In the genomic region with DNA sequence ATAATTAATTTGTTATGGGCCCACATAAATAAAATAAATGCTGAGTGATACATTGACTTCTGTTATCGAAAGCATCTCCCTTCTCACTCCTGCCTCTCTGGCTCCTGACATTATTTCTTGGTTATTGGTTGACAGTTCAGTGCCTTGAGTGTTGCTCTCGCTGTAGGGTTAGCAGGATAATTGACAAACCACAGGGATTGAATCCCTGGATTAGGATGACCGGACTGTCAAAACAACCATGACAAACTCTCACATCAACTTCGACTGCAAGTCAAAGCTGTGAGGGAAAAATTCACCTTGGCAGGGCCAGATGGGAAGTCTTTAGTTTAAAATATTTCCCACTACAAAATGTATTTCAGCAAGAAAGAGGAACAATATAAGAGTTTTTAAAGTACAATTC, we compare ENCODE assay signal across 29 cellular contexts.
A peak's percentile ranks its signal among the peaks of the same experiment; 100 is the strongest.
DNase-seq lines count a peak whose midpoint lies in the region; TF ChIP-seq lines count a peak whose summit lies in the region.
"Had no signal": no experiment of that assay in that cellular context is flagged by ENCODE, and none has a peak within 500 bp of the region (broad histone marks: within the 10 kb centered on the region; RNA-seq: fewer than 3 reads in every experiment).

No MANE protein-coding gene starts in this region.

- H3K36me3 ChIP-seq in neural cell (ENCODE audit: insufficient read depth, low read length) = no peaks in the 10 kb centered on the region
- H3K36me3 ChIP-seq: BE2C; BLaER1; BLaER1 treated with 17β-estradiol and CSF1 and Interleukin-3, amounts not matched to agents 10 nM and 100 nM had no signal

- H3K4me2 ChIP-seq in neural cell (ENCODE audit: low read length) = no peak overlapping the region
- H3K4me2 ChIP-seq: A549; BLaER1; BLaER1 treated with 17β-estradiol and CSF1 and Interleukin-3, amounts not matched to agents 10 nM and 100 nM had no signal

- H2AFZ ChIP-seq in neural cell (ENCODE audit: low read depth, low read length) = no peak overlapping the region

- no peaks in the 10 kb centered on the region for H4K20me1 ChIP-seq in neural cell (ENCODE audit: insufficient read depth)
- H4K20me1 ChIP-seq: BLaER1; BLaER1 treated with 17β-estradiol and CSF1 and Interleukin-3, amounts not matched to agents 10 nM and 100 nM had no signal

- H3K9ac ChIP-seq in neural cell (ENCODE audit: low read length) = no peak overlapping the region
- H3K9ac ChIP-seq: BLaER1; BLaER1 treated with 17β-estradiol and CSF1 and Interleukin-3, amounts not matched to agents 10 nM and 100 nM had no signal

- TF ChIP-seq RAD21 in neural cell (conservative IDR thresholded peaks at IDR 0.05) = no peak

- peak; percentile 87 for TF ChIP-seq EP300 in neural cell (conservative IDR thresholded peaks at IDR 0.05; ENCODE audit: poor library complexity, severe bottlenecking)

- H3F3A ChIP-seq in neural cell (ENCODE audit: insufficient read depth, low read length, poor library complexity, severe bottlenecking) = no peaks in the 10 kb centered on the region

- no peak overlapping the region for H3K4me3 ChIP-seq in neural cell (ENCODE audit: low read length)
- H3K4me3 ChIP-seq: A549; BLaER1; BLaER1 treated with 17β-estradiol and CSF1 and Interleukin-3, amounts not matched to agents 10 nM and 100 nM had no signal

- H3K9me3 ChIP-seq in neural cell (ENCODE audit: low read length) = no peaks in the 10 kb centered on the region
- H3K9me3 ChIP-seq: A549; BE2C; BLaER1; BLaER1 treated with 17β-estradiol and CSF1 and Interleukin-3, amounts not matched to agents 10 nM and 100 nM; Caco-2 had no signal

- no peak overlapping the region for H3K27ac ChIP-seq in neural cell (ENCODE audit: low read length)
- H3K27ac ChIP-seq: 22Rv1; A549; BLaER1; BLaER1 treated with 17β-estradiol and CSF1 and Interleukin-3, amounts not matched to agents 10 nM and 100 nM; C4-2B had no signal

- peak; percentile 26 for DNase-seq in SK-N-DZ (ENCODE audit: low spot score)
- no peak for DNase-seq in midbrain (lab: John Stamatoyannopoulos, UW)
- DNase-seq in NCI-H2227 treated with DMSO at 0.1 percent for 48 hours (lab: John Stamatoyannopoulos, UW) = no peak
- DNase-seq: 8988T; ACHN; AML-193; BE2C; C1 segment of cervical spinal cord; Caco-2; Calu3; CD4-positive, alpha-beta memory T cell; CD4-positive, alpha-beta T cell; CD4-positive, CD25-positive, alpha-beta regulatory T cell; CD8-positive, alpha-beta memory T cell; CD8-positive, alpha-beta T cell; COR-L47; DMS 273 treated with DMSO at 0.1 percent for 48 hours; DMS153; DMS53; DMS79; DMS79 treated with DMSO at 0.1 percent for 48 hours; DND-41; EL had no signal

- H3K79me2 ChIP-seq in neural cell (replicated peaks; ENCODE audit: insufficient read depth, low read length) = no peaks in the 10 kb centered on the region

- no peak for TF ChIP-seq CTCF in neural cell (IDR thresholded peaks at IDR 0.05; ENCODE audit: poor library complexity, severe bottlenecking)

- H3K9me2 ChIP-seq in neural cell (ENCODE audit: insufficient read depth, low read length) = no peaks in the 10 kb centered on the region

- no peaks in the 10 kb centered on the region for H3K27me3 ChIP-seq in neural cell (ENCODE audit: insufficient read depth, low read depth, low read length)
- H3K27me3 ChIP-seq: BE2C; BLaER1; BLaER1 treated with 17β-estradiol and CSF1 and Interleukin-3, amounts not matched to agents 10 nM and 100 nM had no signal

TF ChIP-seq in neural cell, 6 proteins besides CTCF, POLR2A, EP300 and RAD21:
- TF ChIP-seq TAF1 (IDR thresholded peaks at IDR 0.05; ENCODE audit: low read depth) = no peak
- TF ChIP-seq EZH2 (IDR thresholded peaks at IDR 0.05; ENCODE audit: borderline replicate concordance, insufficient read depth, low read length, poor library complexity, severe bottlenecking) = no peak
- no peak for TF ChIP-seq SMC3 (conservative IDR thresholded peaks at IDR 0.05; ENCODE audit: poor library complexity)
- TF ChIP-seq, protein P1, sequence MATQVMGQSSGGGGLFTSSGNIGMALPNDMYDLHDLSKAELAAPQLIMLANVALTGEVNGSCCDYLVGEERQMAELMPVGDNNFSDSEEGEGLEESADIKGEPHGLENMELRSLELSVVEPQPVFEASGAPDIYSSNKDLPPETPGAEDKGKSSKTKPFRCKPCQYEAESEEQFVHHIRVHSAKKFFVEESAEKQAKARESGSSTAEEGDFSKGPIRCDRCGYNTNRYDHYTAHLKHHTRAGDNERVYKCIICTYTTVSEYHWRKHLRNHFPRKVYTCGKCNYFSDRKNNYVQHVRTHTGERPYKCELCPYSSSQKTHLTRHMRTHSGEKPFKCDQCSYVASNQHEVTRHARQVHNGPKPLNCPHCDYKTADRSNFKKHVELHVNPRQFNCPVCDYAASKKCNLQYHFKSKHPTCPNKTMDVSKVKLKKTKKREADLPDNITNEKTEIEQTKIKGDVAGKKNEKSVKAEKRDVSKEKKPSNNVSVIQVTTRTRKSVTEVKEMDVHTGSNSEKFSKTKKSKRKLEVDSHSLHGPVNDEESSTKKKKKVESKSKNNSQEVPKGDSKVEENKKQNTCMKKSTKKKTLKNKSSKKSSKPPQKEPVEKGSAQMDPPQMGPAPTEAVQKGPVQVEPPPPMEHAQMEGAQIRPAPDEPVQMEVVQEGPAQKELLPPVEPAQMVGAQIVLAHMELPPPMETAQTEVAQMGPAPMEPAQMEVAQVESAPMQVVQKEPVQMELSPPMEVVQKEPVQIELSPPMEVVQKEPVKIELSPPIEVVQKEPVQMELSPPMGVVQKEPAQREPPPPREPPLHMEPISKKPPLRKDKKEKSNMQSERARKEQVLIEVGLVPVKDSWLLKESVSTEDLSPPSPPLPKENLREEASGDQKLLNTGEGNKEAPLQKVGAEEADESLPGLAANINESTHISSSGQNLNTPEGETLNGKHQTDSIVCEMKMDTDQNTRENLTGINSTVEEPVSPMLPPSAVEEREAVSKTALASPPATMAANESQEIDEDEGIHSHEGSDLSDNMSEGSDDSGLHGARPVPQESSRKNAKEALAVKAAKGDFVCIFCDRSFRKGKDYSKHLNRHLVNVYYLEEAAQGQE (IDR thresholded peaks at IDR 0.05; ENCODE audit: borderline replicate concordance) = peak; percentile 68
- no peak for TF ChIP-seq MXI1 (conservative IDR thresholded peaks at IDR 0.05; ENCODE audit: poor library complexity, severe bottlenecking)
- peak; percentile 65 for TF ChIP-seq POLR2AphosphoS5 (IDR thresholded peaks at IDR 0.05)
